24 cellular contexts compared by ENCODE assay signal in the genomic region with DNA sequence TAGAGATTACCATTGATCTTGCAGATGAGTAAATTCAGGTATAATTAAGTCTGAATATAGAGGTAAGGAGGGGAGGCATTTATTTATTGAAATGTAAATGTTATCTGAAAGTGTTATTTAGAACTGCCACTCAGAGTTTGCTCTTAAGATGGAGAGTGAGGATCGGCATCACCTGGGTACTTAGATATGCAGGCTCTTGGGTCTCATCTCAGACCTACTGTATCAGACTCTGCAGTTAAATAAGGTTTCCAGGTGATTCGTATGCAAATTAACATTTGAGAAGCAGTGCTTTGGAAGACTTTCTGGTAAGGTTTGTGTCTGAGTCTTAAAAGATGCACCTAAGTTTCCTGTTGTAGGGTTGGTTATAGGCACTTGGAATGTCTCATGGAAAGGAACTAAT. TPM values are rescaled to one million over a fixed set of nuclear protein-coding genes. Genes with fewer than 3 reads are reported as not detected.
"Had no signal": no experiment of that assay in that cellular context is flagged by ENCODE, and none has a peak within 500 bp of the region (broad histone marks: within the 10 kb centered on the region; RNA-seq: fewer than 3 reads in every experiment).

No MANE protein-coding gene starts in this region.

- H3K27ac ChIP-seq: coronary artery, esophagus squamous epithelium, gastrocnemius medialis, left ventricle myocardium inferior, parathyroid adenoma, tibial artery, VCaP had no signal

- H3K4me3 Mint-ChIP-seq: activated naive CD4-positive, alpha-beta T cell treated with anti-CD3 and anti-CD28 coated beads, Interleukin-2, amount 10 ng/mL, durations not matched to agents 7 days and 5 days; activated naive CD8-positive, alpha-beta T cell treated with anti-CD3 and anti-CD28 coated beads, Interleukin-2, amount 50 U/mL, for 24 hours; natural killer cell treated with Interleukin-12 subunit alpha and Interleukin-12 subunit beta and Interleukin-15 and Interleukin-18, amount 100 ng/mL, for 72 hours; stimulated activated naive CD8-positive, alpha-beta T cell treated with anti-CD3 and anti-CD28 coated beads, Interleukin-15, Interleukin-2, amounts not matched to agents 100 ng/mL and 50 ng/mL, for 24 hours; T-helper 2 cell treated with Interferon-gamma antibody and Interleukin-4, amounts not matched to agents 5 μg/mL and 100 μg/mL, for 36 hours had no signal

- H3K27me3 ChIP-seq: esophagus squamous epithelium, gastrocnemius medialis, tibial artery had no signal

- DNase-seq: activated CD4-positive, alpha-beta T cell treated with anti-CD3 and anti-CD28 coated beads, Interleukin-2, amount 50 U/mL, for 4 hours; activated CD4-positive, CD25-positive, alpha-beta regulatory T cell treated with anti-CD3 and anti-CD28 coated beads, Interleukin-2, amount 50 U/mL, for 72 hours; activated CD8-positive, alpha-beta memory T cell treated with anti-CD3 and anti-CD28 coated beads, Interleukin-2, amount 50 U/mL, for 48 hours; activated effector memory CD4-positive, alpha-beta T cell treated with anti-CD3 and anti-CD28 coated beads, Interleukin-2, amount 50 U/mL, for 16 hours; activated naive CD4-positive, alpha-beta T cell treated with anti-CD3 and anti-CD28 coated beads, Interleukin-2, amount 10 ng/mL, durations not matched to agents 7 days and 5 days; activated naive CD8-positive, alpha-beta T cell treated with anti-CD3 and anti-CD28 coated beads, Interleukin-2, amount 50 U/mL, for 24 hours; activated T-cell treated with anti-CD3 and anti-CD28 coated beads, Interleukin-2, amount 50 U/mL, for 48 hours; cerebellar nuclear complex; esophagus squamous epithelium; gastrocnemius medialis; hippocampal formation; left ventricle myocardium inferior; midbrain; right cardiac atrium; stimulated activated CD4-positive, alpha-beta T cell treated with anti-CD3 and anti-CD28 coated beads, Interleukin-4, amount 100 ng/mL, for 4 hours; substantia nigra; tibial artery had no signal

- H3K9me3 ChIP-seq: esophagus squamous epithelium, gastrocnemius medialis, left ventricle myocardium inferior, tibial artery had no signal

- H3K9ac ChIP-seq: parathyroid adenoma had no signal

- H3K27ac Mint-ChIP-seq: activated naive CD4-positive, alpha-beta T cell treated with anti-CD3 and anti-CD28 coated beads, Interleukin-2, amount 10 ng/mL, durations not matched to agents 7 days and 5 days; activated naive CD8-positive, alpha-beta T cell treated with anti-CD3 and anti-CD28 coated beads, Interleukin-2, amount 50 U/mL, for 24 hours; natural killer cell treated with Interleukin-12 subunit alpha and Interleukin-12 subunit beta and Interleukin-15 and Interleukin-18, amount 100 ng/mL, for 72 hours; stimulated activated naive CD8-positive, alpha-beta T cell treated with anti-CD3 and anti-CD28 coated beads, Interleukin-15, Interleukin-2, amounts not matched to agents 100 ng/mL and 50 ng/mL, for 24 hours; T-helper 2 cell treated with Interferon-gamma antibody and Interleukin-4, amounts not matched to agents 5 μg/mL and 100 μg/mL, for 36 hours had no signal

- ATAC-seq: activated naive CD8-positive, alpha-beta T cell treated with anti-CD3 and anti-CD28 coated beads, Interleukin-2, amount 50 U/mL, for 24 hours; gastrocnemius medialis; natural killer cell treated with Interleukin-12 subunit alpha and Interleukin-12 subunit beta and Interleukin-15 and Interleukin-18, amount 100 ng/mL, for 72 hours; right cardiac atrium had no signal

- H3K36me3 ChIP-seq: left ventricle myocardium inferior, tibial artery had no signal

- H3K27me3 Mint-ChIP-seq: activated naive CD4-positive, alpha-beta T cell treated with anti-CD3 and anti-CD28 coated beads, Interleukin-2, amount 10 ng/mL, durations not matched to agents 7 days and 5 days; activated naive CD8-positive, alpha-beta T cell treated with anti-CD3 and anti-CD28 coated beads, Interleukin-2, amount 50 U/mL, for 24 hours; natural killer cell treated with Interleukin-12 subunit alpha and Interleukin-12 subunit beta and Interleukin-15 and Interleukin-18, amount 100 ng/mL, for 72 hours; stimulated activated naive CD8-positive, alpha-beta T cell treated with anti-CD3 and anti-CD28 coated beads, Interleukin-15, Interleukin-2, amounts not matched to agents 100 ng/mL and 50 ng/mL, for 24 hours had no signal

- H3K4me3 ChIP-seq: coronary artery, esophagus squamous epithelium, gastrocnemius medialis, left ventricle myocardium inferior, tibial artery had no signal

- H3K9me3 Mint-ChIP-seq: activated naive CD4-positive, alpha-beta T cell treated with anti-CD3 and anti-CD28 coated beads, Interleukin-2, amount 10 ng/mL, durations not matched to agents 7 days and 5 days; activated naive CD8-positive, alpha-beta T cell treated with anti-CD3 and anti-CD28 coated beads, Interleukin-2, amount 50 U/mL, for 24 hours; natural killer cell treated with Interleukin-12 subunit alpha and Interleukin-12 subunit beta and Interleukin-15 and Interleukin-18, amount 100 ng/mL, for 72 hours; stimulated activated naive CD8-positive, alpha-beta T cell treated with anti-CD3 and anti-CD28 coated beads, Interleukin-15, Interleukin-2, amounts not matched to agents 100 ng/mL and 50 ng/mL, for 24 hours; T-helper 2 cell treated with Interferon-gamma antibody and Interleukin-4, amounts not matched to agents 5 μg/mL and 100 μg/mL, for 36 hours had no signal

- H3K4me1 Mint-ChIP-seq: activated naive CD4-positive, alpha-beta T cell treated with anti-CD3 and anti-CD28 coated beads, Interleukin-2, amount 10 ng/mL, durations not matched to agents 7 days and 5 days; activated naive CD8-positive, alpha-beta T cell treated with anti-CD3 and anti-CD28 coated beads, Interleukin-2, amount 50 U/mL, for 24 hours had no signal

RNA-seq across cellular contexts. Expression of gene HTR2B, which starts 9.2 kb away (rescaled TPM):
- total RNA-seq: activated CD8-positive, alpha-beta memory T cell treated with anti-CD3 and anti-CD28 coated beads for 36 hours; natural killer cell treated with Interleukin-12 subunit alpha and Interleukin-12 subunit beta and Interleukin-15 and Interleukin-18, amount 100 ng/mL, for 72 hours had no signal
